ENCODE assay signal across 18 cellular contexts in genomic region chr22:40410272-40410671, GRCh38. TPM values are rescaled to one million over a fixed set of nuclear protein-coding genes. Genes with fewer than 3 reads are reported as not detected.
DNase-seq lines count a peak whose midpoint lies in the region; ATAC-seq and TF ChIP-seq lines count a peak whose summit lies in the region.
"Had no signal": no experiment of that assay in that cellular context is flagged by ENCODE, and none has a peak within 500 bp of the region (broad histone marks: within the 10 kb centered on the region; RNA-seq: fewer than 3 reads in every experiment).

No MANE protein-coding gene starts in this region.

- CTCF ChIA-PET in activated CD4-positive, alpha-beta T cell treated with anti-CD3 and anti-CD28 coated beads for 36 hours (lab: Charles Lee): interaction anchor here (0.7 to 0.8 kb wide), 2 partner anchors 69 to 186 kb away, joined by 3 to 4 read pairs; no protein-coding TSS in a partner anchor
- CTCF ChIA-PET in PC-9 (lab: Charles Lee): interaction anchor here (0.6 to 0.7 kb wide), 2 partner anchors 14 to 1227 kb away, joined by 3 read pairs; no protein-coding TSS in a partner anchor

- BruUV-seq in PC-9 (replicated peaks; lab: Mats Ljungman, UMichigan): no TSS peak

- H3F3A ChIP-seq in PC-9 (ENCODE audit: insufficient read depth, low read depth): peaks cover 28% of the 10 kb centered on the region; the same call in 1 of the 2 replicates

- peaks cover 5% of the 10 kb centered on the region for H3K4me1 Mint-ChIP-seq in activated CD4-positive, alpha-beta T cell treated with anti-CD3 and anti-CD28 coated beads for 36 hours
- H3K4me1 Mint-ChIP-seq in stimulated activated memory B cell treated with anti-CD40 and anti-IgM and Interleukin-4, amounts not matched to agents 10 μg/mL and 1 μg/mL and 100 μg/mL, for 72 hours: peaks cover 26% of the 10 kb centered on the region
- H3K4me1 Mint-ChIP-seq: WTC11 had no signal

- H3K27me3 ChIP-seq in PC-9 (ENCODE audit: insufficient read depth, low read depth): no peaks in the 10 kb centered on the region
- H3K27me3 ChIP-seq: colonic mucosa, esophagus squamous epithelium, hepatocyte had no signal

- peaks cover 13% of the 10 kb centered on the region for H3K4me1 ChIP-seq in PC-9 (replicated peaks; ENCODE audit: insufficient read depth)
- H3K4me1 ChIP-seq: colonic mucosa had no signal

- H3K4me2 ChIP-seq in PC-9: peak overlapping the region; percentile 9
- H3K4me2 ChIP-seq: hepatocyte had no signal

- no peak overlapping the region for H3K4me3 Mint-ChIP-seq in activated CD4-positive, alpha-beta T cell treated with anti-CD3 and anti-CD28 coated beads for 36 hours
- H3K4me3 Mint-ChIP-seq in stimulated activated memory B cell treated with anti-CD40 and anti-IgM and Interleukin-4, amounts not matched to agents 10 μg/mL and 1 μg/mL and 100 μg/mL, for 72 hours: no peak overlapping the region
- H3K4me3 Mint-ChIP-seq: naive thymus-derived CD8-positive, alpha-beta T cell; WTC11 had no signal

- TF ChIP-seq CTCF in PC-9 (conservative IDR thresholded peaks at IDR 0.05) (no peak), epithelial cell of esophagus (IDR thresholded peaks at IDR 0.05; ENCODE audit: insufficient read depth, low read depth, low read length, missing control alignments) (no peak)

- intact Hi-C loops in activated CD4-positive, alpha-beta T cell treated with anti-CD3 and anti-CD28 coated beads for 36 hours (cut with DNase I, micrococcal nuclease): no loop called here
- intact Hi-C loops in PC-9 (cut with micrococcal nuclease; ENCODE audit: unreplicated experiment): no loop called here

- no peaks in the 10 kb centered on the region for H3K9me3 ChIP-seq in PC-9 (ENCODE audit: insufficient read depth, low read depth)
- H3K9me3 ChIP-seq: colonic mucosa, esophagus squamous epithelium had no signal

- no peak for ATAC-seq in activated CD4-positive, alpha-beta T cell treated with anti-CD3 and anti-CD28 coated beads for 36 hours
- no peak for ATAC-seq in stimulated activated memory B cell treated with anti-CD40 and anti-IgM and Interleukin-4, amounts not matched to agents 10 μg/mL and 1 μg/mL and 100 μg/mL, for 72 hours
- no peak for ATAC-seq in GM18858 (IDR thresholded peaks at IDR 0.05; ENCODE audit: unreplicated experiment)
- no peak for ATAC-seq in GM18517 (IDR thresholded peaks at IDR 0.05; ENCODE audit: unreplicated experiment)
- ATAC-seq: naive thymus-derived CD8-positive, alpha-beta T cell; right cardiac atrium; WTC11 had no signal

- peaks cover 20% of the 10 kb centered on the region; the same call in 1 of the 2 replicates for H3K36me3 ChIP-seq in PC-9 (ENCODE audit: low read depth)

- H2AFZ ChIP-seq in PC-9: no peak overlapping the region
- H2AFZ ChIP-seq: hepatocyte had no signal

- H3K4me3 ChIP-seq in PC-9 (no peak overlapping the region), epithelial cell of esophagus (ENCODE audit: low read length) (no peak overlapping the region)
- H3K4me3 ChIP-seq: colonic mucosa, esophagus squamous epithelium, hepatocyte had no signal

- peak overlapping the region; percentile 22; the same call in 1 of the 2 replicates for H3K27ac ChIP-seq in PC-9
- H3K27ac ChIP-seq: colonic mucosa, esophagus squamous epithelium, hepatocyte had no signal

- H3K9me3 Mint-ChIP-seq in activated CD4-positive, alpha-beta T cell treated with anti-CD3 and anti-CD28 coated beads for 36 hours (ENCODE audit: low read depth): no peaks in the 10 kb centered on the region
- peaks cover 2% of the 10 kb centered on the region for H3K9me3 Mint-ChIP-seq in stimulated activated memory B cell treated with anti-CD40 and anti-IgM and Interleukin-4, amounts not matched to agents 10 μg/mL and 1 μg/mL and 100 μg/mL, for 72 hours
- H3K9me3 Mint-ChIP-seq: naive thymus-derived CD8-positive, alpha-beta T cell; WTC11 had no signal

- H3K36me3 Mint-ChIP-seq in activated CD4-positive, alpha-beta T cell treated with anti-CD3 and anti-CD28 coated beads for 36 hours (ENCODE audit: low read depth): peaks cover 21% of the 10 kb centered on the region
- peaks cover 57% of the 10 kb centered on the region for H3K36me3 Mint-ChIP-seq in stimulated activated memory B cell treated with anti-CD40 and anti-IgM and Interleukin-4, amounts not matched to agents 10 μg/mL and 1 μg/mL and 100 μg/mL, for 72 hours

- H3K27ac Mint-ChIP-seq in activated CD4-positive, alpha-beta T cell treated with anti-CD3 and anti-CD28 coated beads for 36 hours: peak overlapping the region; percentile 13
- peak overlapping the region; percentile 17 for H3K27ac Mint-ChIP-seq in stimulated activated memory B cell treated with anti-CD40 and anti-IgM and Interleukin-4, amounts not matched to agents 10 μg/mL and 1 μg/mL and 100 μg/mL, for 72 hours
- H3K27ac Mint-ChIP-seq: WTC11 had no signal

- no peaks in the 10 kb centered on the region for H3K79me2 ChIP-seq in PC-9 (ENCODE audit: low read depth)
- H3K79me2 ChIP-seq: hepatocyte had no signal

- H3K9me2 ChIP-seq in PC-9 (ENCODE audit: insufficient read depth): no peaks in the 10 kb centered on the region

- DNase-seq in activated CD4-positive, alpha-beta T cell treated with anti-CD3 and anti-CD28 coated beads for 36 hours: no peak
- DNase-seq in activated CD4-positive, alpha-beta T cell treated with anti-CD3 and anti-CD28 coated beads for 4 hours: no peak
- peak; percentile 67 to 81 for DNase-seq in PC-9
- DNase-seq in epithelial cell of esophagus (ENCODE audit: low read depth): peak; percentile 53
- no peak for DNase-seq in GOT3 (lab: John Stamatoyannopoulos, UW)
- DNase-seq: activated T-cell treated with anti-CD3 and anti-CD28 coated beads for 4 hours; colonic mucosa; esophagus squamous epithelium; naive thymus-derived CD8-positive, alpha-beta T cell; NCI-H1092 treated with DMSO at 0.1 percent for 48 hours; stimulated activated CD4-positive, alpha-beta T cell treated with anti-CD3 and anti-CD28 coated beads, Interleukin-4, amount 100 ng/mL, for 4 hours; stimulated activated naive CD4-positive, alpha-beta T cell had no signal

- POLR2A ChIA-PET in activated CD4-positive, alpha-beta T cell treated with anti-CD3 and anti-CD28 coated beads for 36 hours (lab: Charles Lee): no interaction called here
- POLR2A ChIA-PET in PC-9 (lab: Charles Lee; ENCODE audit: unreplicated experiment): interaction anchor here (2.2 kb wide), 1 partner anchor 13 kb away, joined by 17 read pairs; no protein-coding TSS in a partner anchor

- no peaks in the 10 kb centered on the region for H3K27me3 Mint-ChIP-seq in activated CD4-positive, alpha-beta T cell treated with anti-CD3 and anti-CD28 coated beads for 36 hours
- no peaks in the 10 kb centered on the region for H3K27me3 Mint-ChIP-seq in stimulated activated memory B cell treated with anti-CD40 and anti-IgM and Interleukin-4, amounts not matched to agents 10 μg/mL and 1 μg/mL and 100 μg/mL, for 72 hours
- H3K27me3 Mint-ChIP-seq: naive thymus-derived CD8-positive, alpha-beta T cell had no signal

- peaks cover 6% of the 10 kb centered on the region; the same call in 1 of the 2 replicates for H4K20me1 ChIP-seq in PC-9 (ENCODE audit: insufficient read depth)

RNA-seq across cellular contexts. Expression of gene SGSM3, which starts 39.9 kb away (rescaled TPM):
- total RNA-seq in activated CD4-positive, alpha-beta T cell treated with anti-CD3 and anti-CD28 coated beads for 36 hours: 10 to 100 TPM; 52.7 to 53.4 TPM
- total RNA-seq in PC-9 (2021): 90.4 and 99.4 TPM in 2 replicates

Comparison
In these comparisons a context has a peak if more than half of its experiments do, and no peak if none do; other contexts are left out.
1. DNase-seq: peak in PC-9 (2 of 2) and epithelial cell of esophagus (single experiment); none in activated CD4-positive, alpha-beta T cell treated with anti-CD3 and anti-CD28 coated beads for 36 hours (single experiment), activated CD4-positive, alpha-beta T cell treated with anti-CD3 and anti-CD28 coated beads for 4 hours (0 of 2) and GOT3 (single experiment).